ENCODE assay signal across 8 cellular contexts in genomic region chr22:25111579-25112517, GRCh38.
DNase-seq lines count a peak whose midpoint lies in the region; ATAC-seq and TF ChIP-seq lines count a peak whose summit lies in the region.

No MANE protein-coding gene starts in this region.

- H3K27me3 ChIP-seq in CD4-positive, CD25-positive, alpha-beta regulatory T cell (ENCODE audit: control insufficient read depth, insufficient read depth, low read length): peaks cover 2% of the 10 kb centered on the region
- H3K27me3 ChIP-seq in Loucy (ENCODE audit: insufficient read depth, low read length, poor library complexity, severe bottlenecking) (no peaks in the 10 kb centered on the region), duodenal mucosa (ENCODE audit: control insufficient read depth in 1 of 2, insufficient read depth in 2 of 2, low read length in 2 of 2) (peaks cover 0 to 3% of the 10 kb centered on the region in 2 donors), upper lobe of right lung (no peaks in the 10 kb centered on the region)

- H3K9me2 ChIP-seq in Loucy (replicated peaks; ENCODE audit: low read depth, low read length): no peaks in the 10 kb centered on the region

- H3K4me3 Mint-ChIP-seq in CD4-positive, CD25-positive, alpha-beta regulatory T cell: peak overlapping the region; percentile 33 to 87 (median 70)
- H3K4me3 Mint-ChIP-seq in mesothelial cell of epicardium: peak overlapping the region; percentile 93

- peak overlapping the region; percentile 87 for H2AFZ ChIP-seq in Loucy (ENCODE audit: low read length)

- peaks cover 0 to 3% of the 10 kb centered on the region in 2 experiments for H3K9me3 ChIP-seq in CD4-positive, CD25-positive, alpha-beta regulatory T cell (ENCODE audit: control insufficient read depth in 2 of 2, low read length in 2 of 2)
- H3K9me3 ChIP-seq in Loucy (ENCODE audit: insufficient read depth, low read depth, low read length) (no peaks in the 10 kb centered on the region), duodenal mucosa (ENCODE audit: control insufficient read depth in 1 of 2, low read length in 2 of 2) (no peaks in the 10 kb centered on the region), upper lobe of right lung (no peaks in the 10 kb centered on the region)

- TF ChIP-seq CTCF in Loucy (conservative IDR thresholded peaks at IDR 0.05; ENCODE audit: low read length) (no peak), mesothelial cell of epicardium (IDR thresholded peaks at IDR 0.05; ENCODE audit: unreplicated experiment) (peak; percentile 39), upper lobe of right lung (IDR thresholded peaks at IDR 0.05) (no peak)

- no peak overlapping the region for H3K4me3 ChIP-seq in CD4-positive, CD25-positive, alpha-beta regulatory T cell (ENCODE audit: low read depth, low read length)
- H3K4me3 ChIP-seq in Loucy (ENCODE audit: low read length, poor library complexity, severe bottlenecking) (peak overlapping the region; percentile 73), duodenal mucosa (ENCODE audit: low read depth in 1 of 2, low read length in 2 of 2) (peak overlapping the region; percentile 65 to 81), upper lobe of right lung (peak overlapping the region; percentile 59)

- H3K27ac Mint-ChIP-seq in CD4-positive, CD25-positive, alpha-beta regulatory T cell: no peak overlapping the region
- peak overlapping the region; percentile 98 for H3K27ac Mint-ChIP-seq in mesothelial cell of epicardium

- H3K4me2 ChIP-seq in Loucy (ENCODE audit: low read depth, low read length, poor library complexity, severe bottlenecking): peak overlapping the region; percentile 85

- no peaks in the 10 kb centered on the region for H4K20me1 ChIP-seq in Loucy (ENCODE audit: insufficient read depth, low read length, poor library complexity, severe bottlenecking)

- H3K79me2 ChIP-seq in Loucy (ENCODE audit: insufficient read depth, low read length): no peaks in the 10 kb centered on the region

- intact Hi-C loops in upper lobe of right lung (cut with DNase I): no loop called here

- H3K4me1 Mint-ChIP-seq in CD4-positive, CD25-positive, alpha-beta regulatory T cell: peaks cover 0 to 24% (median 7%) of the 10 kb centered on the region in 4 donors
- H3K4me1 Mint-ChIP-seq in mesothelial cell of epicardium: peaks cover 39% of the 10 kb centered on the region

- H3K36me3 ChIP-seq in CD4-positive, CD25-positive, alpha-beta regulatory T cell (ENCODE audit: control insufficient read depth, insufficient read depth, low read length): no peaks in the 10 kb centered on the region
- H3K36me3 ChIP-seq in Loucy (ENCODE audit: insufficient read depth, low read length) (no peaks in the 10 kb centered on the region), duodenal mucosa (ENCODE audit: control insufficient read depth in 1 of 2, insufficient read depth in 2 of 2, low read length in 2 of 2) (peaks cover 3 to 5% of the 10 kb centered on the region in 2 donors), upper lobe of right lung (no peaks in the 10 kb centered on the region)

- H3K9ac ChIP-seq in Loucy (ENCODE audit: low read depth, low read length, poor library complexity, severe bottlenecking) (peak overlapping the region; percentile 33), duodenal mucosa (ENCODE audit: low read depth in 1 of 2, low read length in 2 of 2) (peak overlapping the region in 1 of 2 donors; percentile 20)

- ATAC-seq in CD4-positive, CD25-positive, alpha-beta regulatory T cell (ENCODE audit: low read depth in 2 of 2): no peak
- peak; percentile 76 for ATAC-seq in upper lobe of right lung

- H3K27ac ChIP-seq in CD4-positive, CD25-positive, alpha-beta regulatory T cell (ENCODE audit: insufficient read depth, low read length, poor library complexity, severe bottlenecking): no peak overlapping the region
- peak overlapping the region; percentile 58 for H3K27ac ChIP-seq in duodenal mucosa (ENCODE audit: low read depth, low read length)
- peak overlapping the region; percentile 88 for H3K27ac ChIP-seq in upper lobe of right lung

- no peaks in the 10 kb centered on the region for H3K36me3 Mint-ChIP-seq in CD4-positive, CD25-positive, alpha-beta regulatory T cell
- no peaks in the 10 kb centered on the region for H3K36me3 Mint-ChIP-seq in mesothelial cell of epicardium

- DNase-seq in CD4-positive, CD25-positive, alpha-beta regulatory T cell: no peak
- DNase-seq in mesothelial cell of epicardium (ENCODE audit: low spot score in 2 of 2, unreplicated experiment in 2 of 2): peak in 1 of 2 experiments; percentile 44
- peak; percentile 87 for DNase-seq in upper lobe of right lung
- DNase-seq in activated CD4-positive, alpha-beta T cell treated with anti-CD3 and anti-CD28 coated beads for 1 hour: no peak
- DNase-seq in SW 1271 (lab: John Stamatoyannopoulos, UW): no peak
- DNase-seq in NCI-H524 treated with DMSO at 0.1 percent for 48 hours (lab: John Stamatoyannopoulos, UW): no peak

- H3F3A ChIP-seq in Loucy (ENCODE audit: low read depth): no peaks in the 10 kb centered on the region

- peaks cover 9% of the 10 kb centered on the region for H3K4me1 ChIP-seq in CD4-positive, CD25-positive, alpha-beta regulatory T cell (ENCODE audit: control insufficient read depth, insufficient read depth, low read length, poor library complexity, severe bottlenecking)
- H3K4me1 ChIP-seq in Loucy (ENCODE audit: insufficient read depth, low read length, poor library complexity, severe bottlenecking) (peaks cover 8% of the 10 kb centered on the region), duodenal mucosa (ENCODE audit: control insufficient read depth in 1 of 2, insufficient read depth in 2 of 2, low read length in 2 of 2) (peaks cover 36 to 38% of the 10 kb centered on the region in 2 donors), upper lobe of right lung (peaks cover 18% of the 10 kb centered on the region)

- peaks cover 0 to 2% (median 0%) of the 10 kb centered on the region in 7 donors for H3K9me3 Mint-ChIP-seq in CD4-positive, CD25-positive, alpha-beta regulatory T cell
- H3K9me3 Mint-ChIP-seq in mesothelial cell of epicardium: no peaks in the 10 kb centered on the region

- peaks cover 19% of the 10 kb centered on the region for H3K27me3 Mint-ChIP-seq in CD4-positive, CD25-positive, alpha-beta regulatory T cell
- H3K27me3 Mint-ChIP-seq in mesothelial cell of epicardium (ENCODE audit: low read depth): no peaks in the 10 kb centered on the region
